14 cellular contexts compared by ENCODE assay signal in genomic region chr22:37053310-37054077, GRCh38. TPM values are rescaled to one million over a fixed set of nuclear protein-coding genes. Genes with fewer than 3 reads are reported as not detected.
DNase-seq lines count a peak whose midpoint lies in the region; ATAC-seq, FAIRE-seq and TF ChIP-seq lines count a peak whose summit lies in the region.
"Had no signal": no experiment of that assay in that cellular context is flagged by ENCODE, and none has a peak within 500 bp of the region (broad histone marks: within the 10 kb centered on the region; RNA-seq: fewer than 3 reads in every experiment).

No MANE protein-coding gene starts in this region.

- H4K20me1 ChIP-seq in HepG2 (ENCODE audit: insufficient read depth, low read length): no peaks in the 10 kb centered on the region

- TF ChIP-seq EP300 in HepG2 (IDR thresholded peaks at IDR 0.05; ENCODE audit: low read depth in 2 of 2, low read length in 2 of 2) (no peak), HepG2 (CRISPR knock-in tag; IDR thresholded peaks at IDR 0.05; ENCODE audit: borderline replicate concordance) (no peak)

- CTCF ChIA-PET in HepG2 (lab: Yijun Ruan, JAX; ENCODE audit: low intra/inter-chr PET ratio, low total read pairs): no interaction called here

- no peak for ATAC-seq in HepG2
- ATAC-seq in right lobe of liver: no peak
- ATAC-seq in left colon: peak; percentile 55
- no peak for ATAC-seq in GM21619 (IDR thresholded peaks at IDR 0.05; ENCODE audit: unreplicated experiment)
- ATAC-seq in omental fat pad (ENCODE audit: low FRiP score): no peak

- no peak for DNase-seq in HepG2 (ENCODE audit: low spot score)
- no peak for DNase-seq in right lobe of liver
- DNase-seq in caudate nucleus (lab: John Stamatoyannopoulos, UW): peak in 34 of 61 donors; percentile 20 to 88 (median 47)
- peak; percentile 41 to 60 for DNase-seq in left colon
- DNase-seq in KBM-7: no peak
- DNase-seq in T1000 (lab: John Stamatoyannopoulos, UW): no peak
- no peak for DNase-seq in omental fat pad (ENCODE audit: low spot score)
- DNase-seq: cerebellar nuclear complex, NCI-H1092 treated with DMSO at 0.1 percent for 48 hours, NCI-H748 treated with DMSO at 0.1 percent for 48 hours had no signal

- H2AFZ ChIP-seq in HepG2 (ENCODE audit: low read length): no peak overlapping the region

- H3K4me1 ChIP-seq in HepG2 (ENCODE audit: insufficient read depth, low read length): peaks cover 57% of the 10 kb centered on the region
- H3K4me1 ChIP-seq in right lobe of liver: peaks cover 0 to 9% (median 0%) of the 10 kb centered on the region in 4 donors

- in situ Hi-C loops in HepG2 (cut with HindIII; ENCODE audit: extremely low pct_ligation_motif_present, low pct_unique_long_range_greater_than_20kb): no loop called here
- in situ Hi-C loops in KBM-7 (cut with MboI; ENCODE audit: low pct_unique_long_range_greater_than_20kb, low sequenced_read_pairs): no loop called here

- H3K27ac ChIP-seq in HepG2 (ENCODE audit: extremely low read length, insufficient read depth, low read length) (no peak overlapping the region), right lobe of liver (no peak overlapping the region), caudate nucleus (ENCODE audit: low read depth, low read length) (peak overlapping the region; percentile 77)
- H3K27ac ChIP-seq: C4-2B had no signal

- H3K27me3 ChIP-seq in HepG2 (ENCODE audit: control insufficient read depth in 1 of 2, insufficient read depth in 2 of 2, low read length in 2 of 2): peaks cover 0 to 13% of the 10 kb centered on the region in 2 experiments; a peak in 2 of 5 replicates
- H3K27me3 ChIP-seq in right lobe of liver: no peaks in the 10 kb centered on the region

- no peaks in the 10 kb centered on the region for H3K79me2 ChIP-seq in HepG2 (ENCODE audit: insufficient read depth, low read length)

- FAIRE-seq in HepG2 (lab: Jason Lieb, UNC): no peak

- no peak for TF ChIP-seq POLR2A in HepG2 (IDR thresholded peaks at IDR 0.05; ENCODE audit: insufficient read depth in 1 of 2, low read depth in 2 of 2, low read length in 2 of 2)
- no peak for TF ChIP-seq POLR2A in right lobe of liver (IDR thresholded peaks at IDR 0.05)

- BruUV-seq in HepG2 (replicated peaks; lab: Mats Ljungman, UMichigan): no TSS peak

- 92% methylated on average over 8 of the region's 17 CpGs for WGBS in HepG2 (ENCODE audit: low lambda C conversion rate)
- WGBS in right lobe of liver (ENCODE audit: insufficient coverage, low coverage, low lambda C conversion rate, missing lambda C conversion rate): 83% methylated on average over 4 of the region's 17 CpGs

- H3K4me2 ChIP-seq in HepG2 (ENCODE audit: low read depth, low read length): peak overlapping the region; percentile 15; the same call in 1 of the 2 replicates

- no peak overlapping the region for H3K4me3 ChIP-seq in HepG2 (replicated peaks in 1 of 3; ENCODE audit: insufficient read depth in 1 of 3, low read depth in 2 of 3, low read length in 3 of 3)
- no peak overlapping the region for H3K4me3 ChIP-seq in right lobe of liver

- peak overlapping the region; percentile 34; the same call in 1 of the 2 replicates for H3K9ac ChIP-seq in HepG2 (ENCODE audit: insufficient read depth, low read depth, low read length)

- intact Hi-C loops in HepG2 (cut with micrococcal nuclease; ENCODE audit: unreplicated experiment) (no loop called here), right lobe of liver (cut with DNase I) (no loop called here), left colon (cut with DNase I, micrococcal nuclease) (no loop called here)

- H3K36me3 ChIP-seq in HepG2 (replicated peaks in 1 of 2; ENCODE audit: control insufficient read depth in 1 of 2, insufficient read depth in 2 of 2, low read length in 2 of 2): no peaks in the 10 kb centered on the region; a peak in 1 of 5 replicates
- H3K36me3 ChIP-seq in right lobe of liver: no peaks in the 10 kb centered on the region

- TF ChIP-seq RAD21 in HepG2 (CRISPR knock-in tag; IDR thresholded peaks at IDR 0.05): no peak

- no peaks in the 10 kb centered on the region for H3K9me3 ChIP-seq in HepG2 (ENCODE audit: low read length)
- no peaks in the 10 kb centered on the region for H3K9me3 ChIP-seq in right lobe of liver

- TF ChIP-seq CTCF in HepG2 (CRISPR knock-in tag; IDR thresholded peaks at IDR 0.05): no peak
- TF ChIP-seq CTCF in right lobe of liver (IDR thresholded peaks at IDR 0.05): no peak
- TF ChIP-seq CTCF in omental fat pad (IDR thresholded peaks at IDR 0.05): no peak

- POLR2A ChIA-PET in HepG2 (lab: Yijun Ruan, JAX): interaction anchor here (0.8 to 2.2 kb wide), 3 partner anchors 8 to 34 kb away, joined by 4 to 6 read pairs (median 4); partner anchors contain the start of genes MPST and TST

RNA-seq across cellular contexts. Expression of gene KCTD17, which starts 2.0 kb away (rescaled TPM):
- total RNA-seq in HepG2 (2016; rRNA removed; fragmentation: Illumina TruSeq; extraction: Trizol): 4.5 and 5.3 TPM in 2 replicates
- total RNA-seq in HepG2 (2016; cell fraction: cytosol; rRNA removed; fragmentation: Illumina TruSeq; extraction: Trizol; ENCODE audit: low read depth): 2.1 and 2.4 TPM in 2 replicates
- 3.3 and 4.9 TPM in 2 replicates for total RNA-seq in HepG2 (2016; cell fraction: insoluble cytoplasmic fraction; rRNA removed; fragmentation: Illumina TruSeq; extraction: Trizol)
- total RNA-seq in HepG2 (2016; cell fraction: membrane; rRNA removed; fragmentation: Illumina TruSeq; extraction: Trizol): 3.7 and 3.8 TPM in 2 replicates
- total RNA-seq in HepG2 (2016; cell fraction: nucleus; rRNA removed; fragmentation: Illumina TruSeq; extraction: Trizol): 2.9 and 4.4 TPM in 2 replicates
- 11.7 and 17.4 TPM in 2 replicates for polyA plus RNA-seq in HepG2 (2011; rRNA removed)
- 11.0 and 11.5 TPM in 2 replicates for polyA plus RNA-seq in HepG2 (2011; cell fraction: cytosol; rRNA removed)
- polyA plus RNA-seq in HepG2 (2011; cell fraction: nucleus; rRNA removed): 52.2 and 53.1 TPM in 2 replicates
- 5.3 and 11.6 TPM in 2 replicates for polyA plus RNA-seq in HepG2 (2012)
- polyA plus RNA-seq in HepG2 (2016; cell fraction: cytosol; fragmentation: Illumina TruSeq; extraction: Trizol; ENCODE audit: low read depth): 2.5 and 3.1 TPM in 2 replicates
- polyA plus RNA-seq in HepG2 (2016; cell fraction: insoluble cytoplasmic fraction; fragmentation: Illumina TruSeq; extraction: Trizol; ENCODE audit: low read depth): 4.6 and 5.0 TPM in 2 replicates
- 2.8 and 4.0 TPM in 2 replicates for polyA plus RNA-seq in HepG2 (2016; cell fraction: membrane; fragmentation: Illumina TruSeq; extraction: Trizol; ENCODE audit: low read depth)
- 5.0 and 5.9 TPM in 2 replicates for polyA plus RNA-seq in HepG2 (2016; cell fraction: nucleus; fragmentation: Illumina TruSeq; extraction: Trizol; ENCODE audit: insufficient read depth, low read depth)
- polyA minus RNA-seq in HepG2 (2011; rRNA and poly(A)+ RNA removed; ENCODE audit: low replicate concordance): 0.28 and 24.0 TPM in 2 replicates
- polyA minus RNA-seq in HepG2 (2011; cell fraction: cytosol; rRNA and poly(A)+ RNA removed): 4.6 and 5.1 TPM in 2 replicates
- 6.8 and 7.3 TPM in 2 replicates for polyA minus RNA-seq in HepG2 (2011; cell fraction: nucleus; rRNA and poly(A)+ RNA removed)
- 1 to 10 TPM; 2.0 to 9.7 (median 4.4) TPM for total RNA-seq in right lobe of liver
- 10 to 100 TPM; 33.2 to 41.1 TPM for total RNA-seq in left colon
- total RNA-seq in omental fat pad: 10 to 100 TPM in 1 of 4 donors, 1 to 10 TPM in 3; 6.2 to 17.3 (median 8.3) TPM

RNA-seq across cellular contexts. Expression of gene MPST, which starts 34.0 kb away (rescaled TPM):
- 94.8 and 133 TPM in 2 replicates for total RNA-seq in HepG2 (2016; rRNA removed; fragmentation: Illumina TruSeq; extraction: Trizol)
- 214 and 241 TPM in 2 replicates for total RNA-seq in HepG2 (2016; cell fraction: cytosol; rRNA removed; fragmentation: Illumina TruSeq; extraction: Trizol; ENCODE audit: low read depth)
- total RNA-seq in HepG2 (2016; cell fraction: insoluble cytoplasmic fraction; rRNA removed; fragmentation: Illumina TruSeq; extraction: Trizol): 83.9 and 129 TPM in 2 replicates
- total RNA-seq in HepG2 (2016; cell fraction: membrane; rRNA removed; fragmentation: Illumina TruSeq; extraction: Trizol): 236 and 281 TPM in 2 replicates
- total RNA-seq in HepG2 (2016; cell fraction: nucleus; rRNA removed; fragmentation: Illumina TruSeq; extraction: Trizol): 43.0 and 55.9 TPM in 2 replicates
- 141 and 191 TPM in 2 replicates for polyA plus RNA-seq in HepG2 (2011; rRNA removed)
- polyA plus RNA-seq in HepG2 (2011; cell fraction: cytosol; rRNA removed): 159 and 302 TPM in 2 replicates
- polyA plus RNA-seq in HepG2 (2011; cell fraction: nucleus; rRNA removed): 297 and 319 TPM in 2 replicates
- polyA plus RNA-seq in HepG2 (2012): 112 and 147 TPM in 2 replicates
- polyA plus RNA-seq in HepG2 (2016; cell fraction: cytosol; fragmentation: Illumina TruSeq; extraction: Trizol; ENCODE audit: low read depth): 221 and 245 TPM in 2 replicates
- polyA plus RNA-seq in HepG2 (2016; cell fraction: insoluble cytoplasmic fraction; fragmentation: Illumina TruSeq; extraction: Trizol; ENCODE audit: low read depth): 107 and 116 TPM in 2 replicates
- polyA plus RNA-seq in HepG2 (2016; cell fraction: membrane; fragmentation: Illumina TruSeq; extraction: Trizol; ENCODE audit: low read depth): 209 and 227 TPM in 2 replicates
- polyA plus RNA-seq in HepG2 (2016; cell fraction: nucleus; fragmentation: Illumina TruSeq; extraction: Trizol; ENCODE audit: insufficient read depth, low read depth): 107 and 117 TPM in 2 replicates
- polyA minus RNA-seq in HepG2 (2011; rRNA and poly(A)+ RNA removed; ENCODE audit: low replicate concordance): 17.7 and 144 TPM in 2 replicates
- 94.1 and 104 TPM in 2 replicates for polyA minus RNA-seq in HepG2 (2011; cell fraction: cytosol; rRNA and poly(A)+ RNA removed)
- 39.0 and 46.2 TPM in 2 replicates for polyA minus RNA-seq in HepG2 (2011; cell fraction: nucleus; rRNA and poly(A)+ RNA removed)
- total RNA-seq in right lobe of liver: 100 to 1,000 TPM; 153 to 301 (median 214) TPM
- 100 to 1,000 TPM; 221 to 250 TPM for total RNA-seq in left colon
- total RNA-seq in omental fat pad: 100 to 1,000 TPM in 3 of 4 donors, 10 to 100 TPM in 1; 73.9 to 193 (median 145) TPM

RNA-seq across cellular contexts. Expression of gene TST, which starts 34.2 kb away (rescaled TPM):
- 44.1 and 44.6 TPM in 2 replicates for total RNA-seq in HepG2 (2016; rRNA removed; fragmentation: Illumina TruSeq; extraction: Trizol)
- total RNA-seq in HepG2 (2016; cell fraction: cytosol; rRNA removed; fragmentation: Illumina TruSeq; extraction: Trizol; ENCODE audit: low read depth): 13.7 and 15.5 TPM in 2 replicates
- total RNA-seq in HepG2 (2016; cell fraction: insoluble cytoplasmic fraction; rRNA removed; fragmentation: Illumina TruSeq; extraction: Trizol): 40.1 and 44.0 TPM in 2 replicates
- 17.1 and 24.3 TPM in 2 replicates for total RNA-seq in HepG2 (2016; cell fraction: membrane; rRNA removed; fragmentation: Illumina TruSeq; extraction: Trizol)
- 22.6 and 23.7 TPM in 2 replicates for total RNA-seq in HepG2 (2016; cell fraction: nucleus; rRNA removed; fragmentation: Illumina TruSeq; extraction: Trizol)
- 63.6 and 86.4 TPM in 2 replicates for polyA plus RNA-seq in HepG2 (2011; rRNA removed)
- polyA plus RNA-seq in HepG2 (2011; cell fraction: cytosol; rRNA removed): 76.5 and 98.4 TPM in 2 replicates
- 54.5 and 63.2 TPM in 2 replicates for polyA plus RNA-seq in HepG2 (2011; cell fraction: nucleus; rRNA removed)
- 53.9 and 67.5 TPM in 2 replicates for polyA plus RNA-seq in HepG2 (2012)
- polyA plus RNA-seq in HepG2 (2016; cell fraction: cytosol; fragmentation: Illumina TruSeq; extraction: Trizol; ENCODE audit: low read depth): 13.5 and 13.9 TPM in 2 replicates
- 41.1 and 43.9 TPM in 2 replicates for polyA plus RNA-seq in HepG2 (2016; cell fraction: insoluble cytoplasmic fraction; fragmentation: Illumina TruSeq; extraction: Trizol; ENCODE audit: low read depth)
- polyA plus RNA-seq in HepG2 (2016; cell fraction: membrane; fragmentation: Illumina TruSeq; extraction: Trizol; ENCODE audit: low read depth): 14.3 and 18.2 TPM in 2 replicates
- 31.5 and 36.8 TPM in 2 replicates for polyA plus RNA-seq in HepG2 (2016; cell fraction: nucleus; fragmentation: Illumina TruSeq; extraction: Trizol; ENCODE audit: insufficient read depth, low read depth)
- 30.9 and 77.7 TPM in 2 replicates for polyA minus RNA-seq in HepG2 (2011; rRNA and poly(A)+ RNA removed; ENCODE audit: low replicate concordance)
- polyA minus RNA-seq in HepG2 (2011; cell fraction: cytosol; rRNA and poly(A)+ RNA removed): 20.6 and 23.0 TPM in 2 replicates
- 24.1 and 24.4 TPM in 2 replicates for polyA minus RNA-seq in HepG2 (2011; cell fraction: nucleus; rRNA and poly(A)+ RNA removed)
- 100 to 1,000 TPM; 223 to 355 (median 321) TPM for total RNA-seq in right lobe of liver
- total RNA-seq in left colon: 100 to 1,000 TPM; 507 to 576 TPM
- 100 to 1,000 TPM in 1 of 4 donors, 10 to 100 TPM in 3; 45.4 to 141 (median 78.0) TPM for total RNA-seq in omental fat pad

RNA-seq across cellular contexts. Expression of gene TMPRSS6, which starts 56.0 kb away (rescaled TPM):
- 1.5 and 4.2 TPM in 2 replicates for total RNA-seq in HepG2 (2016; rRNA removed; fragmentation: Illumina TruSeq; extraction: Trizol)
- total RNA-seq in HepG2 (2016; cell fraction: cytosol; rRNA removed; fragmentation: Illumina TruSeq; extraction: Trizol; ENCODE audit: low read depth): 1.1 and 1.5 TPM in 2 replicates
- 1.5 and 5.2 TPM in 2 replicates for total RNA-seq in HepG2 (2016; cell fraction: insoluble cytoplasmic fraction; rRNA removed; fragmentation: Illumina TruSeq; extraction: Trizol)
- total RNA-seq in HepG2 (2016; cell fraction: membrane; rRNA removed; fragmentation: Illumina TruSeq; extraction: Trizol): 1.7 and 2.7 TPM in 2 replicates
- 5.1 and 6.1 TPM in 2 replicates for total RNA-seq in HepG2 (2016; cell fraction: nucleus; rRNA removed; fragmentation: Illumina TruSeq; extraction: Trizol)
- 4.8 and 8.5 TPM in 2 replicates for polyA plus RNA-seq in HepG2 (2011; rRNA removed)
- polyA plus RNA-seq in HepG2 (2011; cell fraction: cytosol; rRNA removed): 5.4 and 5.9 TPM in 2 replicates
- 16.8 and 19.4 TPM in 2 replicates for polyA plus RNA-seq in HepG2 (2011; cell fraction: nucleus; rRNA removed)
- 4.2 and 6.4 TPM in 2 replicates for polyA plus RNA-seq in HepG2 (2012)
- 1.7 TPM in 2 replicates for polyA plus RNA-seq in HepG2 (2016; cell fraction: cytosol; fragmentation: Illumina TruSeq; extraction: Trizol; ENCODE audit: low read depth)
- polyA plus RNA-seq in HepG2 (2016; cell fraction: insoluble cytoplasmic fraction; fragmentation: Illumina TruSeq; extraction: Trizol; ENCODE audit: low read depth): 2.3 and 2.6 TPM in 2 replicates
- polyA plus RNA-seq in HepG2 (2016; cell fraction: membrane; fragmentation: Illumina TruSeq; extraction: Trizol; ENCODE audit: low read depth): 2.4 and 3.1 TPM in 2 replicates
- polyA plus RNA-seq in HepG2 (2016; cell fraction: nucleus; fragmentation: Illumina TruSeq; extraction: Trizol; ENCODE audit: insufficient read depth, low read depth): 10.0 and 11.5 TPM in 2 replicates
- 6.6 TPM in 1 of 2 replicates, not detected in the other for polyA minus RNA-seq in HepG2 (2011; rRNA and poly(A)+ RNA removed; ENCODE audit: low replicate concordance)
- polyA minus RNA-seq in HepG2 (2011; cell fraction: cytosol; rRNA and poly(A)+ RNA removed): 1.1 and 1.9 TPM in 2 replicates
- polyA minus RNA-seq in HepG2 (2011; cell fraction: nucleus; rRNA and poly(A)+ RNA removed): 4.0 and 5.2 TPM in 2 replicates
- 100 to 1,000 TPM in 1 of 6 experiments, 10 to 100 TPM in 5; 40.7 to 104 (median 60.6) TPM for total RNA-seq in right lobe of liver
- 1 to 10 TPM in 1 of 2 donors, under 1 TPM in 1; 0.56 to 3.1 TPM for total RNA-seq in left colon
- not detected for total RNA-seq in omental fat pad
- total RNA-seq: glomerular endothelial cell, lung microvascular endothelial cell had no signal

Comparison
In these comparisons a context has a peak if more than half of its experiments do, and no peak if none do; other contexts are left out.
1. DNase-seq: peak in caudate nucleus (34 of 61) and left colon (2 of 2); none in HepG2 (single experiment), right lobe of liver (0 of 3), KBM-7 (single experiment), T1000 (single experiment) and omental fat pad (single experiment).